9 cellular contexts compared by ENCODE assay signal in genomic region chr11:47593934-47594855, GRCh38. TPM values are rescaled to one million over a fixed set of nuclear protein-coding genes. Genes with fewer than 3 reads are reported as not detected.
A peak's percentile ranks its signal among the peaks of the same experiment; 100 is the strongest.
DNase-seq lines count a peak whose midpoint lies in the region; ATAC-seq, FAIRE-seq and TF ChIP-seq lines count a peak whose summit lies in the region.
"Had no signal": no experiment of that assay in that cellular context is flagged by ENCODE, and none has a peak within 500 bp of the region (broad histone marks: within the 10 kb centered on the region; RNA-seq: fewer than 3 reads in every experiment).

C1QTNF4 (minus strand) TSS chr11:47594411; CDS start chr11:47590810, 3,601 bp downstream.

- TF ChIP-seq CTCF in GM12878 (IDR thresholded peaks at IDR 0.05 in 2 of 3, conservative IDR thresholded peaks at IDR 0.05 in 1 of 3; ENCODE audit: control insufficient read depth in 2 of 3, extremely low read depth in 1 of 3, insufficient read depth in 1 of 3, low read depth in 3 of 3, low read length in 3 of 3) (no peak), keratinocyte (optimal IDR thresholded peaks at IDR 0.05 in 1 of 3, IDR thresholded peaks at IDR 0.05 in 1 of 3, conservative IDR thresholded peaks at IDR 0.05 in 1 of 3; ENCODE audit: extremely low read depth in 1 of 3, insufficient read depth in 2 of 3, low read length in 3 of 3) (no peak), suprapubic skin (IDR thresholded peaks at IDR 0.05) (no peak)

- DNase-seq in NCI-H748 (lab: John Stamatoyannopoulos, UW; ENCODE audit: unreplicated experiment): peak; percentile 39
- no peak for DNase-seq in NCI-H748 treated with DMSO at 0.1 percent for 48 hours (lab: John Stamatoyannopoulos, UW)
- no peak for DNase-seq in GM12878 (ENCODE audit: low read depth, low spot score)
- DNase-seq in keratinocyte (ENCODE audit: low read depth, low spot score): no peak
- DNase-seq in suprapubic skin (ENCODE audit: low spot score in 2 of 2): no peak
- DNase-seq in stimulated activated CD4-positive, alpha-beta T cell treated with anti-CD3 and anti-CD28 coated beads, Interleukin-4, amount 100 ng/mL, for 24 hours: no peak
- DNase-seq in MV-4-11 (lab: John Stamatoyannopoulos, UW): no peak
- no peak for DNase-seq in Ammon's horn (ENCODE audit: low spot score)

- BruUV-seq in GM12878 (replicated peaks; lab: Mats Ljungman, UMichigan): no TSS peak

- H3K9me1 ChIP-seq in keratinocyte (ENCODE audit: control insufficient read depth, extremely low read depth, insufficient read depth, low read length): no peaks in the 10 kb centered on the region

- H3K4me2 ChIP-seq in GM12878 (ENCODE audit: control insufficient read depth, insufficient read depth) (0 out of 2 replicates have a peak within 1 kb of the TSS, but pooled peaks have one; percentile 17), keratinocyte (ENCODE audit: control insufficient read depth, extremely low read depth, insufficient read depth, low read depth, low read length) (peak within 1 kb of the TSS; percentile 46)

- H2AFZ ChIP-seq in GM12878 (ENCODE audit: control insufficient read depth, low read depth, low read length): no peak within 1 kb of the TSS
- no peak within 1 kb of the TSS for H2AFZ ChIP-seq in keratinocyte (ENCODE audit: control insufficient read depth, low read length)

- peaks cover 7% of the 10 kb centered on the region for H3K4me1 ChIP-seq in GM12878 (ENCODE audit: control insufficient read depth, insufficient read depth, low read length)
- H3K4me1 ChIP-seq in keratinocyte (ENCODE audit: control insufficient read depth, extremely low read depth, insufficient read depth, low read length): peaks cover 3% of the 10 kb centered on the region
- peaks cover 14% of the 10 kb centered on the region for H3K4me1 ChIP-seq in suprapubic skin

- SMC1A ChIA-PET in GM12878 (lab: Charles Lee; ENCODE audit: uncharacterized antibody, unreplicated experiment): interaction anchor here (1.5 kb wide), 1 partner anchor 9 kb away, joined by 4 read pairs; no protein-coding TSS in a partner anchor

- H3K27me3 ChIP-seq in GM12878 (replicated peaks in 1 of 2; ENCODE audit: control insufficient read depth in 2 of 2, insufficient read depth in 2 of 2, low read length in 1 of 2) (peaks cover 3 to 23% of the 10 kb centered on the region in 2 experiments), keratinocyte (ENCODE audit: control insufficient read depth, extremely low read depth, insufficient read depth, low read length) (peaks cover 63% of the 10 kb centered on the region), suprapubic skin (peaks cover 31% of the 10 kb centered on the region)

- no peak for FAIRE-seq in GM12878 (lab: Jason Lieb, UNC)
- no peak for FAIRE-seq in keratinocyte (lab: Jason Lieb, UNC)
- FAIRE-seq: GM18507 had no signal

- H3K79me2 ChIP-seq in GM12878 (ENCODE audit: control insufficient read depth, insufficient read depth, low read length): no peaks in the 10 kb centered on the region
- H3K79me2 ChIP-seq in keratinocyte (ENCODE audit: control insufficient read depth, insufficient read depth, low read length): no peaks in the 10 kb centered on the region

- RAD21 ChIA-PET in GM12878 (lab: Charles Lee; ENCODE audit: unreplicated experiment): no interaction called here

- no peak for TF ChIP-seq POLR2A in GM12878 (IDR thresholded peaks at IDR 0.05; ENCODE audit: low read depth, low read length)
- TF ChIP-seq POLR2A in suprapubic skin (IDR thresholded peaks at IDR 0.05): no peak

- dilution Hi-C loops in keratinocyte (cut with MboI; ENCODE audit: extremely low pct_ligation_motif_present, low sequenced_read_pairs): no loop called here

- in situ Hi-C loops in GM12878 (cut with MboI): no loop called here

- CTCF ChIA-PET in GM12878 (lab: Yijun Ruan, JAX): no interaction called here

- no peaks in the 10 kb centered on the region for H3K36me3 ChIP-seq in GM12878 (ENCODE audit: control insufficient read depth in 2 of 2, insufficient read depth in 2 of 2, low read length in 1 of 2)
- no peaks in the 10 kb centered on the region for H3K36me3 ChIP-seq in keratinocyte (ENCODE audit: control insufficient read depth in 2 of 2, extremely low read depth in 1 of 2, insufficient read depth in 2 of 2, low read length in 2 of 2)
- H3K36me3 ChIP-seq in suprapubic skin: no peaks in the 10 kb centered on the region

- H3K27ac ChIP-seq in GM12878 (ENCODE audit: control insufficient read depth, insufficient read depth) (no peak within 1 kb of the TSS), keratinocyte (ENCODE audit: control insufficient read depth, insufficient read depth, low read length) (no peak within 1 kb of the TSS), suprapubic skin (no peak within 1 kb of the TSS)

- intact Hi-C loops in GM12878 (cut with micrococcal nuclease; ENCODE audit: unreplicated experiment): no loop called here

- no peak for ATAC-seq in GM12878

- H3K9me3 ChIP-seq in GM12878 (replicated peaks; ENCODE audit: control insufficient read depth, insufficient read depth, low read length) (no peaks in the 10 kb centered on the region), keratinocyte (ENCODE audit: control insufficient read depth, low read depth, low read length) (no peaks in the 10 kb centered on the region), suprapubic skin (no peaks in the 10 kb centered on the region)

- no peak for TF ChIP-seq EP300 in GM12878 (IDR thresholded peaks at IDR 0.05; ENCODE audit: borderline replicate concordance in 1 of 2, control insufficient read depth in 1 of 2, low read depth in 2 of 2, low read length in 2 of 2)
- TF ChIP-seq EP300 in suprapubic skin (IDR thresholded peaks at IDR 0.05): no peak

- H3K4me3 ChIP-seq in GM12878: no peak within 1 kb of the TSS
- peak within 1 kb of the TSS in 1 of 3 experiments; percentile 20 for H3K4me3 ChIP-seq in keratinocyte (ENCODE audit: control insufficient read depth in 2 of 3, extremely low read depth in 1 of 3, insufficient read depth in 2 of 3, low read depth in 1 of 3, low read length in 3 of 3)
- H3K4me3 ChIP-seq in suprapubic skin: peak within 1 kb of the TSS; percentile 48

- H3K9ac ChIP-seq in GM12878 (ENCODE audit: control insufficient read depth, insufficient read depth, low read length) (no peak within 1 kb of the TSS), keratinocyte (ENCODE audit: control insufficient read depth, extremely low read depth, insufficient read depth, low read length) (no peak within 1 kb of the TSS)

- no peaks in the 10 kb centered on the region for H4K20me1 ChIP-seq in GM12878 (ENCODE audit: control insufficient read depth, insufficient read depth)
- H4K20me1 ChIP-seq in keratinocyte (ENCODE audit: control insufficient read depth, extremely low read depth, insufficient read depth, low read length): peaks cover 3% of the 10 kb centered on the region

- POLR2A ChIA-PET in GM12878 (lab: Charles Lee): interaction anchor here (1.0 kb wide), 1 partner anchor 15 kb away, joined by 4 read pairs; no protein-coding TSS in a partner anchor

- 19% methylated on average over 26 of the region's 48 CpGs for WGBS in GM12878 (ENCODE audit: insufficient coverage, insufficient replicate concordance, low lambda C conversion rate, missing lambda C conversion rate)
- WGBS in suprapubic skin: 8% methylated on average over 21 of the region's 48 CpGs

- TF ChIP-seq RAD21 in GM12878 (IDR thresholded peaks at IDR 0.05; ENCODE audit: insufficient read depth, low read depth, low read length): no peak

TF ChIP-seq in GM12878, 131 proteins besides CTCF, POLR2A, EP300 and RAD21:
- TF ChIP-seq TARDBP (IDR thresholded peaks at IDR 0.05; ENCODE audit: borderline replicate concordance) (no peak), ASH2L (IDR thresholded peaks at IDR 0.05; ENCODE audit: borderline replicate concordance, low read depth) (no peak), ZNF274 (IDR thresholded peaks at IDR 0.05; ENCODE audit: insufficient read depth, insufficient read length) (no peak), RAD51 (IDR thresholded peaks at IDR 0.05) (no peak), TCF7 (IDR thresholded peaks at IDR 0.05; ENCODE audit: borderline replicate concordance) (no peak), EGR1 (IDR thresholded peaks at IDR 0.05; ENCODE audit: borderline replicate concordance in 1 of 2, low read depth in 2 of 2, low read length in 2 of 2) (no peak)
TF ChIP-seq in GM12878: peak in this region for 0.

RNA-seq across cellular contexts. Expression of gene C1QTNF4, which starts in this region (rescaled TPM):
- total RNA-seq in GM12878 (2013; cell fraction: nucleolus; rRNA removed): 0.98 TPM in 1 of 2 replicates, not detected in the other
- total RNA-seq in GM12878 (2014; rRNA removed) (0.05 and 0.06 TPM in 2 replicates), GM12878 (2014; rRNA removed; fragmentation: Illumina TruSeq; extraction: Trizol) (not detected in 2 replicates), GM12878 (2021) (not detected in 2 replicates), suprapubic skin (1 to 10 TPM in 2 of 4 donors, under 1 TPM in 2; 0.76 to 1.9 (median 1.4) TPM)
- polyA plus RNA-seq in GM12878 (2011; ENCODE audit: low read depth): not detected
- polyA plus RNA-seq in GM12878 (2011; rRNA removed) (not detected in 2 replicates), GM12878 (2014; fragmentation: Illumina TruSeq; extraction: Trizol) (not detected in 2 replicates), GM12878 (2014; fragmentation: Nextera tagmentation; extraction: Ambion mirVana) (not detected), GM12878 (2014; rRNA removed) (not detected in 2 replicates), GM12878 (2016; fragmentation: Nextera tagmentation; extraction: Ambion mirVana) (not detected), keratinocyte (0.10 TPM in 1 of 3 replicates, not detected in the others)
- not detected in 2 replicates for polyA plus RNA-seq in GM12878 (2011; cell fraction: cytosol; rRNA removed)
- 0.07 and 0.10 TPM in 2 replicates for polyA plus RNA-seq in GM12878 (2011; cell fraction: nucleus; rRNA removed)
- not detected in 2 replicates for polyA plus RNA-seq in GM12878 (2012)
- not detected in 2 replicates for polyA minus RNA-seq in GM12878 (2011; rRNA and poly(A)+ RNA removed)
- not detected in 2 replicates for polyA minus RNA-seq in GM12878 (2011; cell fraction: cytosol; rRNA and poly(A)+ RNA removed)
- polyA minus RNA-seq in GM12878 (2011; cell fraction: nucleus; rRNA and poly(A)+ RNA removed): not detected in 2 replicates
- polyA plus RNA-seq in keratinocyte (2011; ENCODE audit: low read depth): 0.20 TPM
- 0.04 TPM in 1 of 2 replicates, not detected in the other for polyA plus RNA-seq in keratinocyte (2011; cell fraction: cytosol; rRNA removed)
- polyA plus RNA-seq in keratinocyte (2011; cell fraction: nucleus; rRNA removed): 0.09 and 0.27 TPM in 2 replicates
- 0.41 TPM in 1 of 2 replicates, not detected in the other for polyA plus RNA-seq in keratinocyte (2012; ENCODE audit: low replicate concordance)
- polyA minus RNA-seq in keratinocyte: not detected in 3 replicates
- not detected for polyA minus RNA-seq in keratinocyte (2011; cell fraction: cytosol; rRNA and poly(A)+ RNA removed)
- polyA minus RNA-seq in keratinocyte (2011; cell fraction: nucleus; rRNA and poly(A)+ RNA removed): 0.47 TPM in 1 of 2 replicates, not detected in the other
